Comparison of ENCODE assay signal across 1 cellular context in the genomic region with DNA sequence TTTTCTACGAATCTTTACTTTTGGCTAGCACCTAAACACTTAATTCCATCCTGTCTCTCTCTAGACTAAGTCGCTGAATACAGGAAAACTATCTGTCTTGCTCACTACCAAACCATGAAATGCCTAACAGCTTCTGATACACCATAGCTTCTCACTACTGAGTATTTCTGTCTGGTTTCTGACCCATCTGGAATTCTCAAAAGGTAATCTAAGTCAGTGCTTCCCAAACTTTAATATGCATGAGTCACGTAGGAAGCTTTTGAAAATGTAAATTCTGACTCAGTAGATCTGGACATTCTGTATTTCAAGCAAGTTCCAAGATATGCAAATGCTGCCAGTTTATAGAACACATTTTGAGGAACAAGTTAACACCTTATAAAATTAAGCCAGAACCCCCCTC.
TF ChIP-seq lines count a peak whose summit lies in the region.

No MANE protein-coding gene starts in this region.

TF ChIP-seq in endothelial cell of umbilical vein, 7 proteins besides CTCF, POLR2A, EP300 and RAD21:
- TF ChIP-seq FOS (IDR thresholded peaks at IDR 0.05; ENCODE audit: borderline replicate concordance, insufficient read depth, low read length) (peak; percentile 13), JUN (IDR thresholded peaks at IDR 0.05; ENCODE audit: borderline replicate concordance, insufficient read depth, insufficient read length, low read depth) (no peak)
